Comparison of ENCODE assay signal across 1 cellular context in the genomic region with DNA sequence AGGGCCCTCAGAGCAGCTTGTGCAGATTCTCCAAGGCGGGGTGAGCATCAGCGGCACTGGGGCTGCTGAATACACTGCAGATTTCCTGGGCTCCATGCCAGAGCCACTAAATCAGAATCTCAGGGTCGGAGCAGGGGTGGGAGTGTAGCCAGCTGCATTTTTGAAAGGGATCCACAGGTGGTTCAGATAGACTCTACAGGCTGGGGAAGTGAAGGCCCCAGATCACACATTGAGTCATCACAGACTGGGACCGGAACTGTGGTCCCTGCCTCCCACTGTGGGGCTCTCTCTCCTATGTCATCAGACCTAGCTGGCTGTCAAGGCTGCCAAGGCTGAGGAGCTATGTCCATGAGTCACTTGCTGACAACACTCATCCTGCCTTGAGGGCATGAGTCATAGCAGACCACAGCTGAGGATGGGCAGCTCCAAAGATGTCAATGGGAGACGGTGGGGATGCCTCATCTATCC.
TF ChIP-seq lines count a peak whose summit lies in the region.

No MANE protein-coding gene starts in this region.

TF ChIP-seq in HCT116, 20 proteins besides CTCF, POLR2A, EP300 and RAD21 (continued from another document):
- TF ChIP-seq REST (IDR thresholded peaks at IDR 0.05; ENCODE audit: low read depth) (no peak), ELF1 (IDR thresholded peaks at IDR 0.05; ENCODE audit: borderline replicate concordance, low read depth) (no peak), ZFX (IDR thresholded peaks at IDR 0.05) (no peak), YY1 (IDR thresholded peaks at IDR 0.05; ENCODE audit: extremely low read depth, insufficient replicate concordance, low read depth, low read length) (no peak), SRF (IDR thresholded peaks at IDR 0.05; ENCODE audit: low read depth) (peak; percentile 49; the same call in 1 of the 2 replicates), ZBTB33 (IDR thresholded peaks at IDR 0.05; ENCODE audit: extremely low read depth, insufficient replicate concordance, low read length) (peak; percentile 29), SIN3A (IDR thresholded peaks at IDR 0.05; ENCODE audit: low read depth) (peak; percentile 93)
- TF ChIP-seq, protein P1, sequence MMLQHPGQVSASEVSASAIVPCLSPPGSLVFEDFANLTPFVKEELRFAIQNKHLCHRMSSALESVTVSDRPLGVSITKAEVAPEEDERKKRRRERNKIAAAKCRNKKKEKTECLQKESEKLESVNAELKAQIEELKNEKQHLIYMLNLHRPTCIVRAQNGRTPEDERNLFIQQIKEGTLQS (IDR thresholded peaks at IDR 0.05) = peak; percentile 78; the same call in 1 of the 2 replicates
